ENCODE assay signal across 28 cellular contexts in genomic region chr7:94875221-94875620, GRCh38. TPM values are rescaled to one million over a fixed set of nuclear protein-coding genes. Genes with fewer than 3 reads are reported as not detected.
"Had no signal": no experiment of that assay in that cellular context is flagged by ENCODE, and none has a peak within 500 bp of the region (broad histone marks: within the 10 kb centered on the region; RNA-seq: fewer than 3 reads in every experiment).

No MANE protein-coding gene starts in this region.

- H3K4me1 ChIP-seq: left ventricle myocardium inferior, stomach, testis, thyroid gland, transverse colon, upper lobe of left lung, vagina had no signal

- H3K4me3 Mint-ChIP-seq: immature natural killer cell; naive thymus-derived CD4-positive, alpha-beta T cell; natural killer cell treated with Interleukin-12 subunit alpha and Interleukin-12 subunit beta and Interleukin-15 and Interleukin-18, amount 100 ng/mL, for 72 hours; stimulated activated naive B cell treated with anti-CD40 and anti-IgM and Interleukin-4, amounts not matched to agents 10 μg/mL and 1 μg/mL and 100 μg/mL, for 72 hours had no signal

- H3K27me3 Mint-ChIP-seq: progenitor cell of endocrine pancreas had no signal

- ATAC-seq: mucosa of descending colon; naive thymus-derived CD4-positive, alpha-beta T cell; natural killer cell treated with Interleukin-12 subunit alpha and Interleukin-12 subunit beta and Interleukin-15 and Interleukin-18, amount 100 ng/mL, for 72 hours; right cardiac atrium; sciatic nerve; stimulated activated naive B cell treated with anti-CD40 and anti-IgM and Interleukin-4, amounts not matched to agents 10 μg/mL and 1 μg/mL and 100 μg/mL, for 72 hours; stimulated activated naive CD8-positive, alpha-beta T cell treated with anti-CD3 and anti-CD28 coated beads, Interleukin-15, Interleukin-2, amounts not matched to agents 100 U/mL and 50 U/mL, for 24 hours had no signal

- H3K27ac Mint-ChIP-seq: immature natural killer cell; naive thymus-derived CD4-positive, alpha-beta T cell; natural killer cell treated with Interleukin-12 subunit alpha and Interleukin-12 subunit beta and Interleukin-15 and Interleukin-18, amount 100 ng/mL, for 72 hours; progenitor cell of endocrine pancreas; stimulated activated naive B cell treated with anti-CD40 and anti-IgM and Interleukin-4, amounts not matched to agents 10 μg/mL and 1 μg/mL and 100 μg/mL, for 72 hours had no signal

- DNase-seq: hippocampal formation; immature natural killer cell; kidney; left ventricle myocardium inferior; midbrain; mucosa of descending colon; naive thymus-derived CD4-positive, alpha-beta T cell; ovary; retina; right cardiac atrium; stimulated activated CD4-positive, alpha-beta T cell treated with anti-CD3 and anti-CD28 coated beads, Interleukin-12 subunit alpha, Interleukin-12 subunit beta, amount 100 ng/mL, for 4 hours; stimulated activated CD4-positive, alpha-beta T cell treated with anti-CD3 and anti-CD28 coated beads, Interleukin-15, amount 100 ng/mL, for 24 hours; stimulated activated CD4-positive, alpha-beta T cell treated with anti-CD3 and anti-CD28 coated beads, Interleukin-2, amount 100 ng/mL, for 24 hours; stimulated activated CD4-positive, alpha-beta T cell treated with anti-CD3 and anti-CD28 coated beads, Interleukin-4, amount 100 ng/mL, for 1 hour; stimulated activated naive B cell treated with anti-CD40 and anti-IgM and Interleukin-4, amounts not matched to agents 10 μg/mL and 1 μg/mL and 100 μg/mL, for 72 hours; stimulated activated naive CD8-positive, alpha-beta T cell treated with anti-CD3 and anti-CD28 coated beads, Interleukin-15, Interleukin-2, amounts not matched to agents 100 U/mL and 50 U/mL, for 24 hours; stomach; testis; thyroid gland; transverse colon; upper lobe of left lung had no signal

- H3K27ac ChIP-seq: left ventricle myocardium inferior, ovary, skin epidermis, stomach, testis, thyroid gland, transverse colon, upper lobe of left lung, vagina had no signal

- H3K36me3 ChIP-seq: left ventricle myocardium inferior, ovary, stomach, thyroid gland, transverse colon, upper lobe of left lung, vagina had no signal

- H3K4me1 Mint-ChIP-seq: immature natural killer cell; naive thymus-derived CD4-positive, alpha-beta T cell; stimulated activated naive B cell treated with anti-CD40 and anti-IgM and Interleukin-4, amounts not matched to agents 10 μg/mL and 1 μg/mL and 100 μg/mL, for 72 hours had no signal

- FAIRE-seq: islet of Langerhans, kidney had no signal

- H3K9me3 ChIP-seq: ovary, testis, thyroid gland had no signal

- H3K4me3 ChIP-seq: left ventricle myocardium inferior, lung, mucosa of descending colon, ovary, skin epidermis, stomach, testis, thyroid gland, transverse colon, upper lobe of left lung, vagina had no signal

- H3K27me3 ChIP-seq: ovary, stomach, testis, thyroid gland, transverse colon, upper lobe of left lung, vagina had no signal

RNA-seq across cellular contexts. Expression of gene PPP1R9A, which starts 32.2 kb away (rescaled TPM):
- polyA plus RNA-seq: naive thymus-derived CD4-positive, alpha-beta T cell had no signal
